Comparison of ENCODE assay signal across 8 cellular contexts in genomic region chr15:89068325-89068784, GRCh38. TPM values are rescaled to one million over a fixed set of nuclear protein-coding genes. Genes with fewer than 3 reads are reported as not detected.
A peak's percentile ranks its signal among the peaks of the same experiment; 100 is the strongest.
DNase-seq lines count a peak whose midpoint lies in the region; ATAC-seq and TF ChIP-seq lines count a peak whose summit lies in the region.

No MANE protein-coding gene starts in this region.

- TF ChIP-seq CTCF in hepatocyte (IDR thresholded peaks at IDR 0.05; ENCODE audit: poor library complexity), result no peak

- POLR2A ChIA-PET in activated CD4-positive, alpha-beta T cell treated with anti-CD3 and anti-CD28 coated beads, Interleukin-2, amount 10 ng/mL, durations not matched to agents 7 days and 5 days (lab: Charles Lee), result no interaction called here

- no peak overlapping the region for H2AFZ ChIP-seq in hepatocyte

- H4K20me1 ChIP-seq in hepatocyte (ENCODE audit: insufficient read depth, poor library complexity, severe bottlenecking), result no peaks in the 10 kb centered on the region

- H3K36me3 ChIP-seq in hepatocyte (replicated peaks; ENCODE audit: insufficient read depth, low read depth), result no peaks in the 10 kb centered on the region

- peak; percentile 96 for ATAC-seq in GM19452 (IDR thresholded peaks at IDR 0.05; ENCODE audit: unreplicated experiment)
- peak; percentile 90 for ATAC-seq in HG03439 (IDR thresholded peaks at IDR 0.05; ENCODE audit: unreplicated experiment)

- H3K4me1 ChIP-seq in hepatocyte (ENCODE audit: insufficient read depth), result no peaks in the 10 kb centered on the region

- DNase-seq in AML-193 (lab: John Stamatoyannopoulos, UW) (peak; percentile 72 to 73), iris pigment epithelial cell (ENCODE audit: low read depth) (peak; percentile 98), T-helper 9 cell (no peak), hepatocyte (ENCODE audit: low spot score) (no peak)
- DNase-seq in activated CD4-positive, alpha-beta T cell treated with anti-CD3 and anti-CD28 coated beads, Interleukin-2, amount 10 ng/mL, durations not matched to agents 7 days and 5 days, result peak; percentile 14
- DNase-seq in effector CD4-positive, alpha-beta T cell, result no peak

- H3K9me3 Mint-ChIP-seq in activated CD4-positive, alpha-beta T cell treated with anti-CD3 and anti-CD28 coated beads, Interleukin-2, amount 10 ng/mL, durations not matched to agents 7 days and 5 days, result peaks cover 20% of the 10 kb centered on the region

- no peak overlapping the region for H3K27ac Mint-ChIP-seq in activated CD4-positive, alpha-beta T cell treated with anti-CD3 and anti-CD28 coated beads, Interleukin-2, amount 10 ng/mL, durations not matched to agents 7 days and 5 days

- no peaks in the 10 kb centered on the region for H3K27me3 Mint-ChIP-seq in activated CD4-positive, alpha-beta T cell treated with anti-CD3 and anti-CD28 coated beads, Interleukin-2, amount 10 ng/mL, durations not matched to agents 7 days and 5 days

- H3K27me3 ChIP-seq in hepatocyte, result no peaks in the 10 kb centered on the region

- H3K27ac ChIP-seq in hepatocyte, result no peak overlapping the region

- CTCF ChIA-PET in activated CD4-positive, alpha-beta T cell treated with anti-CD3 and anti-CD28 coated beads, Interleukin-2, amount 10 ng/mL, durations not matched to agents 7 days and 5 days (lab: Charles Lee), result interaction anchor here (0.5 to 1.3 kb wide), 4 partner anchors 15 to 256 kb away, joined by 3 to 6 read pairs (median 4); no protein-coding TSS in a partner anchor

- H3K4me1 Mint-ChIP-seq in activated CD4-positive, alpha-beta T cell treated with anti-CD3 and anti-CD28 coated beads, Interleukin-2, amount 10 ng/mL, durations not matched to agents 7 days and 5 days, result peaks cover 9% of the 10 kb centered on the region

- no peak overlapping the region for H3K4me3 ChIP-seq in hepatocyte

- peaks cover 9% of the 10 kb centered on the region for H3K36me3 Mint-ChIP-seq in activated CD4-positive, alpha-beta T cell treated with anti-CD3 and anti-CD28 coated beads, Interleukin-2, amount 10 ng/mL, durations not matched to agents 7 days and 5 days (ENCODE audit: low read depth)

- H3K9me3 ChIP-seq in hepatocyte (ENCODE audit: low read depth), result peaks cover 11% of the 10 kb centered on the region

- no peaks in the 10 kb centered on the region for H3K9me2 ChIP-seq in hepatocyte (replicated peaks; ENCODE audit: insufficient read depth)

- H3K4me2 ChIP-seq in hepatocyte, result no peak overlapping the region

- 91% methylated on average over 5 of the region's 5 CpGs for WGBS in hepatocyte (ENCODE audit: low lambda C conversion rate, missing lambda C conversion rate)

- no peak overlapping the region for H3K4me3 Mint-ChIP-seq in activated CD4-positive, alpha-beta T cell treated with anti-CD3 and anti-CD28 coated beads, Interleukin-2, amount 10 ng/mL, durations not matched to agents 7 days and 5 days

- no peaks in the 10 kb centered on the region for H3K79me2 ChIP-seq in hepatocyte

RNA-seq across cellular contexts. Expression of gene ABHD2, which starts 19.9 kb away (rescaled TPM):
- total RNA-seq in activated CD4-positive, alpha-beta T cell treated with anti-CD3 and anti-CD28 coated beads, Interleukin-2, amount 10 ng/mL, durations not matched to agents 7 days and 5 days, result 10 to 100 TPM; 79.7 to 89.0 TPM
- total RNA-seq in hepatocyte, result 51.1 and 59.7 TPM in 2 replicates
- 11.7 and 12.1 TPM in 2 replicates for polyA plus RNA-seq in hepatocyte

Comparison
In these comparisons a context has a peak if more than half of its experiments do, and no peak if none do; other contexts are left out.
1. DNase-seq: peak in AML-193 (2 of 2), activated CD4-positive, alpha-beta T cell treated with anti-CD3 and anti-CD28 coated beads, Interleukin-2, amount 10 ng/mL, durations not matched to agents 7 days and 5 days (single experiment) and iris pigment epithelial cell (single experiment); none in effector CD4-positive, alpha-beta T cell (single experiment), T-helper 9 cell (single experiment) and hepatocyte (single experiment).